Comparison of ENCODE assay signal across 2 cellular contexts in the genomic region with DNA sequence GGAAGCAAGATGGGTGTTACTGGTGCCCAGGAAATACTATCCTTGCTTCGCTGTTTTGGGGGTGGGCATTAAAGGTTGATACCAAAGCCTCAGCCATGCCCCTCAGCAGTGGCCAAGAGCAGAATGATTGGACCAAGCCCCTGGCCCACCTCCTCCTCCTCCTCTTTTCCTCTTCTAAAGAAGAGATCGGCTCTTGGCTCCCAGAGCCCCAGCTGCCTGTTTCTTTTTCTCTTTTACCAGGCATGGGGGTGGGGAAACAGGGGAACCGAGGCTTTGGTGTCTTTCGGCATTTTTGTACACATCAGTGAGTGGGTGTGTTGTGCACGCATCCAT.
TF ChIP-seq lines count a peak whose summit lies in the region.

No MANE protein-coding gene starts in this region.

TF ChIP-seq in SK-N-SH, 30 proteins besides CTCF, POLR2A, EP300 and RAD21 (continued from another document):
- TF ChIP-seq, protein P1, sequence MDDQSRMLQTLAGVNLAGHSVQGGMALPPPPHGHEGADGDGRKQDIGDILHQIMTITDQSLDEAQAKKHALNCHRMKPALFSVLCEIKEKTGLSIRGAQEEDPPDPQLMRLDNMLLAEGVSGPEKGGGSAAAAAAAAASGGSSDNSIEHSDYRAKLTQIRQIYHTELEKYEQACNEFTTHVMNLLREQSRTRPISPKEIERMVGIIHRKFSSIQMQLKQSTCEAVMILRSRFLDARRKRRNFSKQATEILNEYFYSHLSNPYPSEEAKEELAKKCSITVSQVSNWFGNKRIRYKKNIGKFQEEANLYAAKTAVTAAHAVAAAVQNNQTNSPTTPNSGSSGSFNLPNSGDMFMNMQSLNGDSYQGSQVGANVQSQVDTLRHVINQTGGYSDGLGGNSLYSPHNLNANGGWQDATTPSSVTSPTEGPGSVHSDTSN (IDR thresholded peaks at IDR 0.05) = no peak
- TF ChIP-seq TAF1 (IDR thresholded peaks at IDR 0.05; ENCODE audit: borderline replicate concordance, low read depth, low read length) = no peak
- TF ChIP-seq SMC3 (IDR thresholded peaks at IDR 0.05; ENCODE audit: low read depth, low read length) = no peak

TF ChIP-seq in SK-N-SH treated with all-trans-retinoic acid at 6 μM for 48 hours, 23 proteins besides CTCF, POLR2A, EP300 and RAD21 (continued from another document):
- TF ChIP-seq TSHZ2 (CRISPR knock-in tag; IDR thresholded peaks at IDR 0.05) (no peak), GLIS3 (CRISPR knock-in tag; IDR thresholded peaks at IDR 0.05) (no peak), ZNF8 (CRISPR knock-in tag; IDR thresholded peaks at IDR 0.05) (no peak), ARNTL (CRISPR knock-in tag; IDR thresholded peaks at IDR 0.05; ENCODE audit: borderline replicate concordance, low read depth) (no peak), OSR1 (CRISPR knock-in tag; IDR thresholded peaks at IDR 0.05) (no peak), ZFP3 (CRISPR knock-in tag; IDR thresholded peaks at IDR 0.05) (no peak), ZFP30 (CRISPR knock-in tag; IDR thresholded peaks at IDR 0.05) (no peak), PPARA (CRISPR knock-in tag; IDR thresholded peaks at IDR 0.05; ENCODE audit: borderline replicate concordance) (no peak)
